27 cellular contexts compared by ENCODE assay signal in genomic region chr2:47528874-47529273, GRCh38. TPM values are rescaled to one million over a fixed set of nuclear protein-coding genes. Genes with fewer than 3 reads are reported as not detected.
DNase-seq lines count a peak whose midpoint lies in the region; ATAC-seq and TF ChIP-seq lines count a peak whose summit lies in the region.
"Had no signal": no experiment of that assay in that cellular context is flagged by ENCODE, and none has a peak within 500 bp of the region (broad histone marks: within the 10 kb centered on the region; RNA-seq: fewer than 3 reads in every experiment).

No MANE protein-coding gene starts in this region.

- no peaks in the 10 kb centered on the region for H3K9me3 Mint-ChIP-seq in GM23338
- H3K9me3 Mint-ChIP-seq: activated B cell treated with CpG ODN at 0.5 μM for 24 hours; activated T-helper 2 cell treated with anti-CD3 and anti-CD28 coated beads, Interferon-gamma antibody, Interleukin-2, Interleukin-4, amounts not matched to agents 10 μg/mL and 5 μg/mL and 100 μg/mL, durations not matched to agents 14 hours and 24 hours and 36 hours; dendritic cell treated with granulocyte-macrophage colony-stimulating factor and Interleukin-4, amounts not matched to agents 40 ng/mL and 50 ng/mL, for 4 days; neural crest cell had no signal

- H3K4me1 ChIP-seq in GM23338 (ENCODE audit: insufficient read depth) (no peaks in the 10 kb centered on the region; the same call in 1 of the 2 replicates), tibial nerve (no peaks in the 10 kb centered on the region), sigmoid colon (peaks cover 0 to 7% (median 3%) of the 10 kb centered on the region in 4 donors)
- H3K4me1 ChIP-seq: body of pancreas, uterus had no signal

- H3K36me3 Mint-ChIP-seq in GM23338 (ENCODE audit: low read depth), result no peaks in the 10 kb centered on the region

- H3K4me3 Mint-ChIP-seq in GM23338, result no peak overlapping the region
- H3K4me3 Mint-ChIP-seq: activated B cell treated with CpG ODN at 0.5 μM for 24 hours; activated naive CD8-positive, alpha-beta T cell; dendritic cell treated with granulocyte-macrophage colony-stimulating factor and Interleukin-4, amounts not matched to agents 40 ng/mL and 50 ng/mL, for 4 days; neural crest cell had no signal

- no peaks in the 10 kb centered on the region for H3K79me2 ChIP-seq in GM23338 (replicated peaks; ENCODE audit: insufficient read depth)

- no peak overlapping the region for H3K4me2 ChIP-seq in GM23338

- no peaks in the 10 kb centered on the region for H3K27me3 ChIP-seq in GM23338 (ENCODE audit: insufficient read depth)
- H3K27me3 ChIP-seq in tibial nerve, result no peaks in the 10 kb centered on the region
- no peaks in the 10 kb centered on the region for H3K27me3 ChIP-seq in sigmoid colon
- H3K27me3 ChIP-seq: body of pancreas, heart left ventricle, uterus had no signal

- TF ChIP-seq CTCF in AG10803 (conservative IDR thresholded peaks at IDR 0.05; ENCODE audit: low read length), result no peak
- no peak for TF ChIP-seq CTCF in GM23338 (conservative IDR thresholded peaks at IDR 0.05; ENCODE audit: low read depth in 2 of 2)
- TF ChIP-seq CTCF in astrocyte of the cerebellum (IDR thresholded peaks at IDR 0.05; ENCODE audit: low read depth, low read length, missing control alignments), result no peak
- TF ChIP-seq CTCF in fibroblast of mammary gland (conservative IDR thresholded peaks at IDR 0.05; ENCODE audit: control insufficient read depth, insufficient read depth, low read depth, low read length), result no peak
- no peak for TF ChIP-seq CTCF in tibial nerve (IDR thresholded peaks at IDR 0.05)
- no peak for TF ChIP-seq CTCF in sigmoid colon (IDR thresholded peaks at IDR 0.05)

- H3K27ac Mint-ChIP-seq in GM23338, result no peak overlapping the region
- H3K27ac Mint-ChIP-seq: activated B cell treated with CpG ODN at 0.5 μM for 24 hours; activated naive CD8-positive, alpha-beta T cell; activated T-helper 2 cell treated with anti-CD3 and anti-CD28 coated beads, Interferon-gamma antibody, Interleukin-2, Interleukin-4, amounts not matched to agents 10 μg/mL and 5 μg/mL and 100 μg/mL, durations not matched to agents 14 hours and 24 hours and 36 hours; dendritic cell treated with granulocyte-macrophage colony-stimulating factor and Interleukin-4, amounts not matched to agents 40 ng/mL and 50 ng/mL, for 4 days had no signal

- H3K36me3 ChIP-seq in GM23338 (ENCODE audit: insufficient read depth), result no peaks in the 10 kb centered on the region
- no peaks in the 10 kb centered on the region for H3K36me3 ChIP-seq in tibial nerve
- no peaks in the 10 kb centered on the region for H3K36me3 ChIP-seq in sigmoid colon
- H3K36me3 ChIP-seq: heart left ventricle, uterus had no signal

- WGBS in tibial nerve, 2 donors, result 52 to 53% methylated on average over 6 of the region's 6 CpGs
- WGBS in sigmoid colon, 2 donors, result 77 to 80% methylated on average over 6 of the region's 6 CpGs

- TF ChIP-seq POLR2A in tibial nerve (IDR thresholded peaks at IDR 0.05) (no peak), sigmoid colon (IDR thresholded peaks at IDR 0.05) (no peak)

- ATAC-seq in GM23338, result peak; percentile 23; the same call in 2 of the 3 replicates
- ATAC-seq: body of pancreas, heart left ventricle, HepG2, left lobe of liver, mucosa of descending colon had no signal

- TF ChIP-seq EP300 in tibial nerve (IDR thresholded peaks at IDR 0.05) (no peak), sigmoid colon (IDR thresholded peaks at IDR 0.05) (no peak)

- H3K27me3 Mint-ChIP-seq in GM23338 (ENCODE audit: insufficient read depth, low read depth, poor library complexity), result peaks cover 2% of the 10 kb centered on the region
- H3K27me3 Mint-ChIP-seq: activated B cell treated with CpG ODN at 0.5 μM for 24 hours; activated naive CD8-positive, alpha-beta T cell had no signal

- no peak overlapping the region for H3K27ac ChIP-seq in GM23338 (ENCODE audit: low read depth)
- H3K27ac ChIP-seq in tibial nerve, result no peak overlapping the region
- H3K27ac ChIP-seq in sigmoid colon, result no peak overlapping the region
- H3K27ac ChIP-seq: body of pancreas, C4-2B, heart left ventricle, uterus had no signal

- no peaks in the 10 kb centered on the region for H3K9me2 ChIP-seq in GM23338 (ENCODE audit: insufficient read depth)

- H4K20me1 ChIP-seq in GM23338 (replicated peaks; ENCODE audit: insufficient read depth), result no peaks in the 10 kb centered on the region

- DNase-seq in AG10803 (ENCODE audit: low read depth) (peak; percentile 22), GM23338 (ENCODE audit: low spot score) (no peak), astrocyte of the cerebellum (ENCODE audit: low read depth) (peak; percentile 32), fibroblast of mammary gland (ENCODE audit: low read depth) (peak; percentile 39), DMS79 treated with DMSO at 0.1 percent for 48 hours (lab: John Stamatoyannopoulos, UW) (no peak), tibial nerve (ENCODE audit: low spot score in 2 of 2) (no peak), dedifferentiated amniotic fluid mesenchymal stem cell (ENCODE audit: extremely low spot score) (no peak), sigmoid colon (no peak)
- DNase-seq: activated B cell treated with CpG ODN at 0.5 μM for 24 hours; activated CD4-positive, alpha-beta T cell treated with anti-CD3 and anti-CD28 coated beads, Interleukin-2, amount 50 U/mL, for 48 hours; activated CD8-positive, alpha-beta memory T cell treated with anti-CD3 and anti-CD28 coated beads, Interleukin-2, amount 50 U/mL, for 48 hours; body of pancreas; heart left ventricle; mucosa of descending colon; NCI-H1105 treated with DMSO at 0.1 percent for 48 hours; stimulated activated CD4-positive, alpha-beta T cell treated with anti-CD3 and anti-CD28 coated beads, Interleukin-1b, Interleukin-23, amount 100 ng/mL, for 48 hours; T-helper 9 cell; uterus had no signal

- H3K9me3 ChIP-seq in tibial nerve (no peaks in the 10 kb centered on the region), sigmoid colon (no peaks in the 10 kb centered on the region)
- H3K9me3 ChIP-seq: body of pancreas, heart left ventricle, mucosa of descending colon, uterus had no signal

- in situ Hi-C loops in astrocyte of the cerebellum (cut with HindIII; ENCODE audit: low sequenced_read_pairs), result no loop called here

- H3F3A ChIP-seq in GM23338 (replicated peaks; ENCODE audit: low read depth), result no peaks in the 10 kb centered on the region

- intact Hi-C loops in sigmoid colon (cut with DNase I), result no loop called here

- peaks cover 14% of the 10 kb centered on the region for H3K4me1 Mint-ChIP-seq in GM23338
- H3K4me1 Mint-ChIP-seq: activated B cell treated with CpG ODN at 0.5 μM for 24 hours had no signal

- H3K4me3 ChIP-seq in AG10803 (ENCODE audit: low read length), result no peak overlapping the region
- no peak overlapping the region for H3K4me3 ChIP-seq in GM23338
- no peak overlapping the region for H3K4me3 ChIP-seq in astrocyte of the cerebellum (ENCODE audit: low read depth, low read length)
- H3K4me3 ChIP-seq in fibroblast of mammary gland (ENCODE audit: control insufficient read depth, low read depth, low read length), result no peak overlapping the region
- H3K4me3 ChIP-seq in tibial nerve, result no peak overlapping the region
- H3K4me3 ChIP-seq in sigmoid colon, result no peak overlapping the region
- H3K4me3 ChIP-seq: body of pancreas, heart left ventricle, mucosa of descending colon, uterus had no signal

- no peak overlapping the region for H2AFZ ChIP-seq in GM23338

TF ChIP-seq in GM23338, 12 proteins besides CTCF, POLR2A, EP300 and RAD21 (continues in another document):
- TF ChIP-seq NANOG (IDR thresholded peaks at IDR 0.05; ENCODE audit: borderline replicate concordance) (no peak), EZH2 (IDR thresholded peaks at IDR 0.05; ENCODE audit: low read depth, unreplicated experiment) (no peak), ZNF114 (CRISPR knock-in tag; IDR thresholded peaks at IDR 0.05) (no peak), JUNB (IDR thresholded peaks at IDR 0.05; ENCODE audit: unreplicated experiment) (no peak), ZNF331 (CRISPR knock-in tag; IDR thresholded peaks at IDR 0.05; ENCODE audit: low read depth) (no peak)
- TF ChIP-seq, protein P1, sequence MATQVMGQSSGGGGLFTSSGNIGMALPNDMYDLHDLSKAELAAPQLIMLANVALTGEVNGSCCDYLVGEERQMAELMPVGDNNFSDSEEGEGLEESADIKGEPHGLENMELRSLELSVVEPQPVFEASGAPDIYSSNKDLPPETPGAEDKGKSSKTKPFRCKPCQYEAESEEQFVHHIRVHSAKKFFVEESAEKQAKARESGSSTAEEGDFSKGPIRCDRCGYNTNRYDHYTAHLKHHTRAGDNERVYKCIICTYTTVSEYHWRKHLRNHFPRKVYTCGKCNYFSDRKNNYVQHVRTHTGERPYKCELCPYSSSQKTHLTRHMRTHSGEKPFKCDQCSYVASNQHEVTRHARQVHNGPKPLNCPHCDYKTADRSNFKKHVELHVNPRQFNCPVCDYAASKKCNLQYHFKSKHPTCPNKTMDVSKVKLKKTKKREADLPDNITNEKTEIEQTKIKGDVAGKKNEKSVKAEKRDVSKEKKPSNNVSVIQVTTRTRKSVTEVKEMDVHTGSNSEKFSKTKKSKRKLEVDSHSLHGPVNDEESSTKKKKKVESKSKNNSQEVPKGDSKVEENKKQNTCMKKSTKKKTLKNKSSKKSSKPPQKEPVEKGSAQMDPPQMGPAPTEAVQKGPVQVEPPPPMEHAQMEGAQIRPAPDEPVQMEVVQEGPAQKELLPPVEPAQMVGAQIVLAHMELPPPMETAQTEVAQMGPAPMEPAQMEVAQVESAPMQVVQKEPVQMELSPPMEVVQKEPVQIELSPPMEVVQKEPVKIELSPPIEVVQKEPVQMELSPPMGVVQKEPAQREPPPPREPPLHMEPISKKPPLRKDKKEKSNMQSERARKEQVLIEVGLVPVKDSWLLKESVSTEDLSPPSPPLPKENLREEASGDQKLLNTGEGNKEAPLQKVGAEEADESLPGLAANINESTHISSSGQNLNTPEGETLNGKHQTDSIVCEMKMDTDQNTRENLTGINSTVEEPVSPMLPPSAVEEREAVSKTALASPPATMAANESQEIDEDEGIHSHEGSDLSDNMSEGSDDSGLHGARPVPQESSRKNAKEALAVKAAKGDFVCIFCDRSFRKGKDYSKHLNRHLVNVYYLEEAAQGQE (IDR thresholded peaks at IDR 0.05; ENCODE audit: unreplicated experiment), result no peak
- TF ChIP-seq, protein P2, sequence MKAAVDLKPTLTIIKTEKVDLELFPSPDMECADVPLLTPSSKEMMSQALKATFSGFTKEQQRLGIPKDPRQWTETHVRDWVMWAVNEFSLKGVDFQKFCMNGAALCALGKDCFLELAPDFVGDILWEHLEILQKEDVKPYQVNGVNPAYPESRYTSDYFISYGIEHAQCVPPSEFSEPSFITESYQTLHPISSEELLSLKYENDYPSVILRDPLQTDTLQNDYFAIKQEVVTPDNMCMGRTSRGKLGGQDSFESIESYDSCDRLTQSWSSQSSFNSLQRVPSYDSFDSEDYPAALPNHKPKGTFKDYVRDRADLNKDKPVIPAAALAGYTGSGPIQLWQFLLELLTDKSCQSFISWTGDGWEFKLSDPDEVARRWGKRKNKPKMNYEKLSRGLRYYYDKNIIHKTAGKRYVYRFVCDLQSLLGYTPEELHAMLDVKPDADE (IDR thresholded peaks at IDR 0.05), result no peak

RNA-seq across cellular contexts. Expression of gene KCNK12, which starts 41.9 kb away (rescaled TPM):
- 17.3 and 17.5 TPM in 2 replicates for total RNA-seq in GM23338 (2014; rRNA removed; shearing (Covaris generic))
- polyA plus RNA-seq in GM23338 (2016; fragmentation: Nextera tagmentation; extraction: Ambion mirVana) (6.6 and 7.1 TPM in 2 replicates), sigmoid colon (under 1 TPM in 1 of 3 donors, not detected in 2; 0.06 TPM)
- total RNA-seq in tibial nerve (10 to 100 TPM; 20.7 to 56.1 (median 46.0) TPM), sigmoid colon (under 1 TPM; under 0.01 to 0.27 (median 0.08) TPM)
- total RNA-seq: H4, HepG2, left lobe of liver, posterior vena cava had no signal
- polyA plus RNA-seq: HepG2 had no signal

Comparison
In these comparisons a context has a peak if more than half of its experiments do, and no peak if none do; other contexts are left out.
1. DNase-seq: peak in AG10803 (single experiment), astrocyte of the cerebellum (single experiment) and fibroblast of mammary gland (single experiment); none in GM23338 (single experiment), DMS79 treated with DMSO at 0.1 percent for 48 hours (single experiment), tibial nerve (0 of 2), dedifferentiated amniotic fluid mesenchymal stem cell (single experiment) and sigmoid colon (single experiment).
2. RNA of gene KCNK12, which starts 41.9 kb away (total RNA-seq): 20.7 to 56.1 TPM in tibial nerve and 17.3 to 17.5 TPM in GM23338; under 0.01 to 0.27 TPM in sigmoid colon; every median in the first group is over 10 times any median in the second.